In genomic region chr7:47573758-47574472, GRCh38 we compare ENCODE assay signal across 1 cellular context.
TF ChIP-seq lines count a peak whose summit lies in the region.

No MANE protein-coding gene starts in this region.

TF ChIP-seq in H1, 55 proteins besides CTCF, POLR2A, EP300 and RAD21 (continued from another document):
- TF ChIP-seq CTBP2 (IDR thresholded peaks at IDR 0.05; ENCODE audit: borderline replicate concordance, insufficient read depth, insufficient read length, low read length) = no peak
- TF ChIP-seq TAF7 (optimal IDR thresholded peaks at IDR 0.05; ENCODE audit: borderline replicate concordance, low read depth, low read length) = no peak
- TF ChIP-seq TEAD4 (IDR thresholded peaks at IDR 0.05; ENCODE audit: low read depth, low read length) = no peak
- TF ChIP-seq MAFK (IDR thresholded peaks at IDR 0.05; ENCODE audit: low read depth, low read length) = no peak
- no peak for TF ChIP-seq SIX5 (IDR thresholded peaks at IDR 0.05; ENCODE audit: low read depth, low read length)
